In the genomic region with DNA sequence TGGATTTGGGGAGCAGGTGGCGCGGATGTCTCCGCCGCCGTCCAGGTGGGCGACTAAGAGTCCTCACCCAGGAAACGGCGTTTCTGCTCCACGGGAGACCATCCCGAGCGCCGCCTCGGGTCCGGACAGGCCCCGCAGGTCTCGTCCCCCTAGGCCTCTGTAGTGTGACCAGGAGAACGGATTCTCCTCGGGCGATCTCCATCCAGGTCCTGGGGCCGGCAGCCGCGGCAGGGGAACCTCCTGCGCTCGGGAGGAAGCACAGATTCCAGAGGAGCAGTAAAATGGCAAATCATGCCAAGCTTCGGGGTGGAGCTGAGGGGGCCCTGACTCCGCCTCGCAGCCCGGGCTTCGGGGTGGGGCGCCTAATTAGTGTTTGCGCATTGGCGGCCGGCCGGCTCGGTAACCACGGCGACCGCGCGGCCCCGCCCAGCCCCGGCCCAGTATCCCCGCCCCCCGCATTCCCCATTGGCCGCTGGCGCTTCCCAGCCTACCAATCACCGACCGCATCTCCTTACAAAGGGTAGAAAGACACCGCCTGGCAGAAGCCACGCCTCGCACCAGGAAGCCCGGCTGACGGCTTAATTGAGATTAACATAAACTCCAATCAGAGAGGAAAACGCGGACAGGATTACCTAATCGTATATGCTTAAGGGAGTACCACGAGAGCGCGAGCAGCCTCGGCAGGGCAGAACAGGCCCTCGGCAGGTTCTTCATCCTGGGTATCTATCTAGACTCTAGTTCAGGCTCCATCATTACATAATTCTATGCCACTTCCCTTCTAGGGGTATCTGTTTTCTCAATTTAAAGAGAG, we compare ENCODE assay signal across 1 cellular context.
TF ChIP-seq lines count a peak whose summit lies in the region.

No MANE protein-coding gene starts in this region.

TF ChIP-seq in HepG2, 621 proteins besides CTCF, POLR2A, EP300 and RAD21 (continued from another document and continues in another):
- no peak; the same call in 1 of the 2 replicates for TF ChIP-seq ZNF274 (CRISPR knock-in tag; IDR thresholded peaks at IDR 0.05)
- TF ChIP-seq TMF1 (CRISPR knock-in tag; IDR thresholded peaks at IDR 0.05; ENCODE audit: low read depth): no peak
- TF ChIP-seq ZNF839 (CRISPR knock-in tag; IDR thresholded peaks at IDR 0.05; ENCODE audit: borderline replicate concordance): no peak
- no peak for TF ChIP-seq ZNF883 (CRISPR knock-in tag; IDR thresholded peaks at IDR 0.05; ENCODE audit: not compliant biosample characterization)
- TF ChIP-seq ZNF644 (CRISPR knock-in tag; IDR thresholded peaks at IDR 0.05; ENCODE audit: low read depth): 0 out of 2 replicates have a peak, but pooled peaks have one; percentile 20
- TF ChIP-seq ONECUT2 (CRISPR knock-in tag; IDR thresholded peaks at IDR 0.05): no peak
- no peak for TF ChIP-seq NAIF1 (CRISPR knock-in tag; IDR thresholded peaks at IDR 0.05; ENCODE audit: borderline replicate concordance)
- TF ChIP-seq IRX3 (CRISPR knock-in tag; IDR thresholded peaks at IDR 0.05; ENCODE audit: borderline replicate concordance, low read depth): no peak
- TF ChIP-seq HDAC6 (IDR thresholded peaks at IDR 0.05; ENCODE audit: low read depth, low read length): no peak
- no peak for TF ChIP-seq MAF1 (CRISPR knock-in tag; IDR thresholded peaks at IDR 0.05; ENCODE audit: borderline replicate concordance)
- no peak for TF ChIP-seq ZNF256 (CRISPR knock-in tag; conservative IDR thresholded peaks at IDR 0.05)
- no peak for TF ChIP-seq ASH2L (IDR thresholded peaks at IDR 0.05; ENCODE audit: insufficient read length, low read depth, low read length)
- TF ChIP-seq ZNF263 (CRISPR knock-in tag; IDR thresholded peaks at IDR 0.05): peak; percentile 45; the same call in 1 of the 2 replicates
- no peak for TF ChIP-seq JUNB (CRISPR knock-in tag; IDR thresholded peaks at IDR 0.05; ENCODE audit: borderline replicate concordance)
- TF ChIP-seq SSRP1 (CRISPR knock-in tag; IDR thresholded peaks at IDR 0.05): no peak
- no peak for TF ChIP-seq ZNF331 (CRISPR knock-in tag; IDR thresholded peaks at IDR 0.05)
- no peak for TF ChIP-seq MEF2D (CRISPR knock-in tag; IDR thresholded peaks at IDR 0.05)
- TF ChIP-seq ZNF460 (CRISPR knock-in tag; IDR thresholded peaks at IDR 0.05; ENCODE audit: borderline replicate concordance): no peak
- TF ChIP-seq, protein P1, sequence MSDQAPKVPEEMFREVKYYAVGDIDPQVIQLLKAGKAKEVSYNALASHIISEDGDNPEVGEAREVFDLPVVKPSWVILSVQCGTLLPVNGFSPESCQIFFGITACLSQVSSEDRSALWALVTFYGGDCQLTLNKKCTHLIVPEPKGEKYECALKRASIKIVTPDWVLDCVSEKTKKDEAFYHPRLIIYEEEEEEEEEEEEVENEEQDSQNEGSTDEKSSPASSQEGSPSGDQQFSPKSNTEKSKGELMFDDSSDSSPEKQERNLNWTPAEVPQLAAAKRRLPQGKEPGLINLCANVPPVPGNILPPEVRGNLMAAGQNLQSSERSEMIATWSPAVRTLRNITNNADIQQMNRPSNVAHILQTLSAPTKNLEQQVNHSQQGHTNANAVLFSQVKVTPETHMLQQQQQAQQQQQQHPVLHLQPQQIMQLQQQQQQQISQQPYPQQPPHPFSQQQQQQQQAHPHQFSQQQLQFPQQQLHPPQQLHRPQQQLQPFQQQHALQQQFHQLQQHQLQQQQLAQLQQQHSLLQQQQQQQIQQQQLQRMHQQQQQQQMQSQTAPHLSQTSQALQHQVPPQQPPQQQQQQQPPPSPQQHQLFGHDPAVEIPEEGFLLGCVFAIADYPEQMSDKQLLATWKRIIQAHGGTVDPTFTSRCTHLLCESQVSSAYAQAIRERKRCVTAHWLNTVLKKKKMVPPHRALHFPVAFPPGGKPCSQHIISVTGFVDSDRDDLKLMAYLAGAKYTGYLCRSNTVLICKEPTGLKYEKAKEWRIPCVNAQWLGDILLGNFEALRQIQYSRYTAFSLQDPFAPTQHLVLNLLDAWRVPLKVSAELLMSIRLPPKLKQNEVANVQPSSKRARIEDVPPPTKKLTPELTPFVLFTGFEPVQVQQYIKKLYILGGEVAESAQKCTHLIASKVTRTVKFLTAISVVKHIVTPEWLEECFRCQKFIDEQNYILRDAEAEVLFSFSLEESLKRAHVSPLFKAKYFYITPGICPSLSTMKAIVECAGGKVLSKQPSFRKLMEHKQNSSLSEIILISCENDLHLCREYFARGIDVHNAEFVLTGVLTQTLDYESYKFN (CRISPR knock-in tag; conservative IDR thresholded peaks at IDR 0.05): no peak
- TF ChIP-seq, protein P2, sequence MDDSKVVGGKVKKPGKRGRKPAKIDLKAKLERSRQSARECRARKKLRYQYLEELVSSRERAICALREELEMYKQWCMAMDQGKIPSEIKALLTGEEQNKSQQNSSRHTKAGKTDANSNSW (CRISPR knock-in tag; IDR thresholded peaks at IDR 0.05; ENCODE audit: borderline replicate concordance): no peak
- TF ChIP-seq BRCA1 (CRISPR knock-in tag; IDR thresholded peaks at IDR 0.05): no peak
- TF ChIP-seq ZSCAN20 (CRISPR knock-in tag; IDR thresholded peaks at IDR 0.05; ENCODE audit: borderline replicate concordance): no peak
- no peak for TF ChIP-seq PHF21A (CRISPR knock-in tag; IDR thresholded peaks at IDR 0.05)
- no peak for TF ChIP-seq ZBTB1 (CRISPR knock-in tag; IDR thresholded peaks at IDR 0.05; ENCODE audit: borderline replicate concordance)
- TF ChIP-seq HNRNPL (IDR thresholded peaks at IDR 0.05; ENCODE audit: low read depth, low read length): 0 out of 2 replicates have a peak, but pooled peaks have one; percentile 19
- no peak for TF ChIP-seq ZNF17 (CRISPR knock-in tag; IDR thresholded peaks at IDR 0.05)
- TF ChIP-seq ZNF891 (CRISPR knock-in tag; IDR thresholded peaks at IDR 0.05): peak; percentile 40; the same call in 1 of the 2 replicates
- TF ChIP-seq, protein P3, sequence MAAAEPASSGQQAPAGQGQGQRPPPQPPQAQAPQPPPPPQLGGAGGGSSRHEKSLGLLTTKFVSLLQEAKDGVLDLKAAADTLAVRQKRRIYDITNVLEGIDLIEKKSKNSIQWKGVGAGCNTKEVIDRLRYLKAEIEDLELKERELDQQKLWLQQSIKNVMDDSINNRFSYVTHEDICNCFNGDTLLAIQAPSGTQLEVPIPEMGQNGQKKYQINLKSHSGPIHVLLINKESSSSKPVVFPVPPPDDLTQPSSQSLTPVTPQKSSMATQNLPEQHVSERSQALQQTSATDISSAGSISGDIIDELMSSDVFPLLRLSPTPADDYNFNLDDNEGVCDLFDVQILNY (CRISPR knock-in tag; conservative IDR thresholded peaks at IDR 0.05): no peak
- TF ChIP-seq CHCHD3 (CRISPR knock-in tag; IDR thresholded peaks at IDR 0.05): no peak
- no peak for TF ChIP-seq MTF2 (CRISPR knock-in tag; IDR thresholded peaks at IDR 0.05; ENCODE audit: borderline replicate concordance)
- TF ChIP-seq MIER2 (CRISPR knock-in tag; IDR thresholded peaks at IDR 0.05): no peak
- no peak for TF ChIP-seq RCOR2 (CRISPR knock-in tag; IDR thresholded peaks at IDR 0.05)
- TF ChIP-seq, protein P4, sequence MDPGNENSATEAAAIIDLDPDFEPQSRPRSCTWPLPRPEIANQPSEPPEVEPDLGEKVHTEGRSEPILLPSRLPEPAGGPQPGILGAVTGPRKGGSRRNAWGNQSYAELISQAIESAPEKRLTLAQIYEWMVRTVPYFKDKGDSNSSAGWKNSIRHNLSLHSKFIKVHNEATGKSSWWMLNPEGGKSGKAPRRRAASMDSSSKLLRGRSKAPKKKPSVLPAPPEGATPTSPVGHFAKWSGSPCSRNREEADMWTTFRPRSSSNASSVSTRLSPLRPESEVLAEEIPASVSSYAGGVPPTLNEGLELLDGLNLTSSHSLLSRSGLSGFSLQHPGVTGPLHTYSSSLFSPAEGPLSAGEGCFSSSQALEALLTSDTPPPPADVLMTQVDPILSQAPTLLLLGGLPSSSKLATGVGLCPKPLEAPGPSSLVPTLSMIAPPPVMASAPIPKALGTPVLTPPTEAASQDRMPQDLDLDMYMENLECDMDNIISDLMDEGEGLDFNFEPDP (CRISPR knock-in tag; conservative IDR thresholded peaks at IDR 0.05): no peak
- no peak; the same call in 1 of the 2 replicates for TF ChIP-seq DMAP1 (CRISPR knock-in tag; IDR thresholded peaks at IDR 0.05)
- no peak for TF ChIP-seq DNMT1 (CRISPR knock-in tag; IDR thresholded peaks at IDR 0.05)
- TF ChIP-seq THYN1 (CRISPR knock-in tag; IDR thresholded peaks at IDR 0.05; ENCODE audit: borderline replicate concordance, low read depth): no peak
- TF ChIP-seq PCBP2 (optimal IDR thresholded peaks at IDR 0.05; ENCODE audit: low read depth, low read length, poor library complexity, severe bottlenecking): no peak
- no peak for TF ChIP-seq ZMAT3 (CRISPR knock-in tag; conservative IDR thresholded peaks at IDR 0.05)
- TF ChIP-seq ZNF101 (CRISPR knock-in tag; IDR thresholded peaks at IDR 0.05; ENCODE audit: borderline replicate concordance, low read depth): no peak
- no peak for TF ChIP-seq ZNF550 (CRISPR knock-in tag; IDR thresholded peaks at IDR 0.05; ENCODE audit: borderline replicate concordance)
- TF ChIP-seq, protein P5, sequence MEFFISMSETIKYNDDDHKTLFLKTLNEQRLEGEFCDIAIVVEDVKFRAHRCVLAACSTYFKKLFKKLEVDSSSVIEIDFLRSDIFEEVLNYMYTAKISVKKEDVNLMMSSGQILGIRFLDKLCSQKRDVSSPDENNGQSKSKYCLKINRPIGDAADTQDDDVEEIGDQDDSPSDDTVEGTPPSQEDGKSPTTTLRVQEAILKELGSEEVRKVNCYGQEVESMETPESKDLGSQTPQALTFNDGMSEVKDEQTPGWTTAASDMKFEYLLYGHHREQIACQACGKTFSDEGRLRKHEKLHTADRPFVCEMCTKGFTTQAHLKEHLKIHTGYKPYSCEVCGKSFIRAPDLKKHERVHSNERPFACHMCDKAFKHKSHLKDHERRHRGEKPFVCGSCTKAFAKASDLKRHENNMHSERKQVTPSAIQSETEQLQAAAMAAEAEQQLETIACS (CRISPR knock-in tag; IDR thresholded peaks at IDR 0.05): no peak
- no peak for TF ChIP-seq ZNF44 (CRISPR knock-in tag; IDR thresholded peaks at IDR 0.05)
- TF ChIP-seq KDM2A (CRISPR knock-in tag; IDR thresholded peaks at IDR 0.05; ENCODE audit: borderline replicate concordance, low read depth): no peak; the same call in 1 of the 2 replicates
- peak; percentile 66 for TF ChIP-seq ZFY (CRISPR knock-in tag; IDR thresholded peaks at IDR 0.05)
- TF ChIP-seq ZNF607 (CRISPR knock-in tag; IDR thresholded peaks at IDR 0.05; ENCODE audit: borderline replicate concordance): no peak
- peak; percentile 8; the same call in 1 of the 2 replicates for TF ChIP-seq ELF3 (CRISPR knock-in tag; IDR thresholded peaks at IDR 0.05)
- TF ChIP-seq ZNF143 (CRISPR knock-in tag; IDR thresholded peaks at IDR 0.05): no peak
- no peak for TF ChIP-seq ZNF589 (CRISPR knock-in tag; conservative IDR thresholded peaks at IDR 0.05)
- TF ChIP-seq ZSCAN9 (CRISPR knock-in tag; IDR thresholded peaks at IDR 0.05; ENCODE audit: borderline replicate concordance): 0 out of 2 replicates have a peak, but pooled peaks have one; percentile 29
- no peak for TF ChIP-seq ZNF670 (CRISPR knock-in tag; IDR thresholded peaks at IDR 0.05; ENCODE audit: borderline replicate concordance)
- TF ChIP-seq, protein P6, sequence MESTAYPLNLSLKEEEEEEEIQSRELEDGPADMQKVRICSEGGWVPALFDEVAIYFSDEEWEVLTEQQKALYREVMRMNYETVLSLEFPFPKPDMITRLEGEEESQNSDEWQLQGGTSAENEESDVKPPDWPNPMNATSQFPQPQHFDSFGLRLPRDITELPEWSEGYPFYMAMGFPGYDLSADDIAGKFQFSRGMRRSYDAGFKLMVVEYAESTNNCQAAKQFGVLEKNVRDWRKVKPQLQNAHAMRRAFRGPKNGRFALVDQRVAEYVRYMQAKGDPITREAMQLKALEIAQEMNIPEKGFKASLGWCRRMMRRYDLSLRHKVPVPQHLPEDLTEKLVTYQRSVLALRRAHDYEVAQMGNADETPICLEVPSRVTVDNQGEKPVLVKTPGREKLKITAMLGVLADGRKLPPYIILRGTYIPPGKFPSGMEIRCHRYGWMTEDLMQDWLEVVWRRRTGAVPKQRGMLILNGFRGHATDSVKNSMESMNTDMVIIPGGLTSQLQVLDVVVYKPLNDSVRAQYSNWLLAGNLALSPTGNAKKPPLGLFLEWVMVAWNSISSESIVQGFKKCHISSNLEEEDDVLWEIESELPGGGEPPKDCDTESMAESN (CRISPR knock-in tag; conservative IDR thresholded peaks at IDR 0.05): peak; percentile 59; the same call in 1 of the 2 replicates
- no peak for TF ChIP-seq ZNF296 (CRISPR knock-in tag; conservative IDR thresholded peaks at IDR 0.05)
- TF ChIP-seq, protein P7, sequence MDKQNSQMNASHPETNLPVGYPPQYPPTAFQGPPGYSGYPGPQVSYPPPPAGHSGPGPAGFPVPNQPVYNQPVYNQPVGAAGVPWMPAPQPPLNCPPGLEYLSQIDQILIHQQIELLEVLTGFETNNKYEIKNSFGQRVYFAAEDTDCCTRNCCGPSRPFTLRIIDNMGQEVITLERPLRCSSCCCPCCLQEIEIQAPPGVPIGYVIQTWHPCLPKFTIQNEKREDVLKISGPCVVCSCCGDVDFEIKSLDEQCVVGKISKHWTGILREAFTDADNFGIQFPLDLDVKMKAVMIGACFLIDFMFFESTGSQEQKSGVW (CRISPR knock-in tag; IDR thresholded peaks at IDR 0.05; ENCODE audit: borderline replicate concordance): no peak
- no peak for TF ChIP-seq REL (CRISPR knock-in tag; conservative IDR thresholded peaks at IDR 0.05)
- TF ChIP-seq, protein P8, sequence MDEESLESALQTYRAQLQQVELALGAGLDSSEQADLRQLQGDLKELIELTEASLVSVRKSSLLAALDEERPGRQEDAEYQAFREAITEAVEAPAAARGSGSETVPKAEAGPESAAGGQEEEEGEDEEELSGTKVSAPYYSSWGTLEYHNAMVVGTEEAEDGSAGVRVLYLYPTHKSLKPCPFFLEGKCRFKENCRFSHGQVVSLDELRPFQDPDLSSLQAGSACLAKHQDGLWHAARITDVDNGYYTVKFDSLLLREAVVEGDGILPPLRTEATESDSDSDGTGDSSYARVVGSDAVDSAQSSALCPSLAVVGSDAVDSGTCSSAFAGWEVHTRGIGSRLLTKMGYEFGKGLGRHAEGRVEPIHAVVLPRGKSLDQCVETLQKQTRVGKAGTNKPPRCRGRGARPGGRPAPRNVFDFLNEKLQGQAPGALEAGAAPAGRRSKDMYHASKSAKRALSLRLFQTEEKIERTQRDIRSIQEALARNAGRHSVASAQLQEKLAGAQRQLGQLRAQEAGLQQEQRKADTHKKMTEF (CRISPR knock-in tag; IDR thresholded peaks at IDR 0.05): no peak
- no peak for TF ChIP-seq MATR3 (CRISPR knock-in tag; IDR thresholded peaks at IDR 0.05)
- no peak for TF ChIP-seq PAX8 (CRISPR knock-in tag; IDR thresholded peaks at IDR 0.05; ENCODE audit: borderline replicate concordance)
